1 cellular context compared by ENCODE assay signal in genomic region chr3:24393316-24393715, GRCh38.
TF ChIP-seq lines count a peak whose summit lies in the region.

No MANE protein-coding gene starts in this region.

TF ChIP-seq in HepG2, 621 proteins besides CTCF, POLR2A, EP300 and RAD21 (continued from another document and continues in another):
- no peak for TF ChIP-seq CAMTA2 (CRISPR knock-in tag; IDR thresholded peaks at IDR 0.05; ENCODE audit: borderline replicate concordance)
- no peak for TF ChIP-seq RBAK (CRISPR knock-in tag; IDR thresholded peaks at IDR 0.05)
- TF ChIP-seq HNF4G (IDR thresholded peaks at IDR 0.05; ENCODE audit: borderline replicate concordance, low read depth, low read length) = peak; percentile 63
- TF ChIP-seq HNF4G (CRISPR knock-in tag; IDR thresholded peaks at IDR 0.05; ENCODE audit: borderline replicate concordance, low read depth) = no peak
- no peak for TF ChIP-seq ZSCAN9 (CRISPR knock-in tag; IDR thresholded peaks at IDR 0.05; ENCODE audit: borderline replicate concordance)
- TF ChIP-seq LCORL (IDR thresholded peaks at IDR 0.05) = no peak
- TF ChIP-seq LCORL (CRISPR knock-in tag; IDR thresholded peaks at IDR 0.05) = peak; percentile 30; the same call in 1 of the 2 replicates
- peak; percentile 53; the same call in 1 of the 2 replicates for TF ChIP-seq TBX2 (CRISPR knock-in tag; IDR thresholded peaks at IDR 0.05; ENCODE audit: borderline replicate concordance)
- TF ChIP-seq TEAD3 (CRISPR knock-in tag; optimal IDR thresholded peaks at IDR 0.05; ENCODE audit: borderline replicate concordance) = peak; percentile 82
- no peak for TF ChIP-seq ZBTB37 (CRISPR knock-in tag; IDR thresholded peaks at IDR 0.05)
- no peak for TF ChIP-seq PRDM15 (CRISPR knock-in tag; IDR thresholded peaks at IDR 0.05)
- TF ChIP-seq GATAD2A (CRISPR knock-in tag; IDR thresholded peaks at IDR 0.05) = peak; percentile 82
- TF ChIP-seq SNAI1 (CRISPR knock-in tag; IDR thresholded peaks at IDR 0.05; ENCODE audit: borderline replicate concordance) = no peak
- TF ChIP-seq RFXANK (CRISPR knock-in tag; IDR thresholded peaks at IDR 0.05) = no peak
- TF ChIP-seq NFIC (IDR thresholded peaks at IDR 0.05; ENCODE audit: low read length) = no peak
- TF ChIP-seq ARID5B (CRISPR knock-in tag; IDR thresholded peaks at IDR 0.05) = peak; percentile 88
- TF ChIP-seq U2AF2 (IDR thresholded peaks at IDR 0.05; ENCODE audit: low read depth, low read length) = no peak
- TF ChIP-seq ZNF10 (CRISPR knock-in tag; IDR thresholded peaks at IDR 0.05; ENCODE audit: borderline replicate concordance, low read depth) = no peak
- no peak for TF ChIP-seq CBX1 (IDR thresholded peaks at IDR 0.05; ENCODE audit: low read depth)
- peak; percentile 69; the same call in 1 of the 2 replicates for TF ChIP-seq ZBED4 (CRISPR knock-in tag; IDR thresholded peaks at IDR 0.05; ENCODE audit: borderline replicate concordance)
- peak; percentile 65; the same call in 1 of the 2 replicates for TF ChIP-seq HMG20A (CRISPR knock-in tag; IDR thresholded peaks at IDR 0.05; ENCODE audit: borderline replicate concordance)
- peak; percentile 67; the same call in 1 of the 2 replicates for TF ChIP-seq SALL1 (CRISPR knock-in tag; IDR thresholded peaks at IDR 0.05)
- TF ChIP-seq SAFB2 (CRISPR knock-in tag; IDR thresholded peaks at IDR 0.05; ENCODE audit: borderline replicate concordance, low read depth) = no peak
- peak; percentile 80 for TF ChIP-seq ZMYM4 (CRISPR knock-in tag; IDR thresholded peaks at IDR 0.05)
- no peak for TF ChIP-seq HINFP (CRISPR knock-in tag; IDR thresholded peaks at IDR 0.05; ENCODE audit: low read depth)
- no peak for TF ChIP-seq ZNF704 (CRISPR knock-in tag; IDR thresholded peaks at IDR 0.05; ENCODE audit: borderline replicate concordance)
- TF ChIP-seq ZXDC (CRISPR knock-in tag; IDR thresholded peaks at IDR 0.05) = no peak
- TF ChIP-seq ZNF280B (CRISPR knock-in tag; IDR thresholded peaks at IDR 0.05; ENCODE audit: borderline replicate concordance) = no peak
- no peak for TF ChIP-seq SKIL (CRISPR knock-in tag; IDR thresholded peaks at IDR 0.05; ENCODE audit: borderline replicate concordance)
- no peak for TF ChIP-seq ELF1 (CRISPR knock-in tag; IDR thresholded peaks at IDR 0.05)
- TF ChIP-seq MTF1 (CRISPR knock-in tag; IDR thresholded peaks at IDR 0.05) = no peak
